In the genomic region with DNA sequence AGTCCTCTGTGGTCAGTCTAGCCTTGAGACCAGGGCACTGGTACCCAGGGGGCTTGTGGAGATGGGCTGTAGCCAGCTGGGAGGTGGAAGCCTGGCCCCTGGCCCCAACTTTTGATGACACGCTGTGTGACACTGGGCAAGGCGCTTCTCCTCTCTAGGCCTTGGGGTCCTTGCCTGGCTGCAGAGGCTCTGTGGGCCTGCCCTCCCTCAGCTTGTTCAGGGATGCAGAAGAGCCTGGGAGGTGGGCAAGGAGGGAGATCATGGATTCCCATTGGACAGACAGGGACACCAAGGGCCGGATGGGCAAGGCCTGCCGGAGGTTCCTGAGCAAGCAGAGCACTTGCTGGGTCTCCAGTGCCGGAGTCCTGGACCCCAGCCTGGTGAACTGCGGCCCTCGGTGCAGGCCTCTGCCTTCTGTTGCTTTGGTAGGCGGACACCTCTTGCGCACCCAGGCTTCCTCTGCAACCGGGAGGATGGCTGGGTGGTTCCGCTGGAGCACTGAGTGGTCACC, we compare ENCODE assay signal across 13 cellular contexts. TPM values are rescaled to one million over a fixed set of nuclear protein-coding genes. Genes with fewer than 3 reads are reported as not detected.
A peak's percentile ranks its signal among the peaks of the same experiment; 100 is the strongest.
DNase-seq lines count a peak whose midpoint lies in the region; ATAC-seq and TF ChIP-seq lines count a peak whose summit lies in the region.
"Had no signal": no experiment of that assay in that cellular context is flagged by ENCODE, and none has a peak within 500 bp of the region (broad histone marks: within the 10 kb centered on the region; RNA-seq: fewer than 3 reads in every experiment).

No MANE protein-coding gene starts in this region.

- H3K9me3 Mint-ChIP-seq in naive thymus-derived CD4-positive, alpha-beta T cell = no peaks in the 10 kb centered on the region
- H3K9me3 Mint-ChIP-seq in type B pancreatic cell = no peaks in the 10 kb centered on the region
- H3K9me3 Mint-ChIP-seq: activated CD4-positive, alpha-beta memory T cell treated with anti-CD3 and anti-CD28 coated beads, Interleukin-2, amount 10 ng/mL, durations not matched to agents 7 days and 5 days had no signal

- DNase-seq in left ventricle myocardium inferior (no peak), left ventricle myocardium superior (no peak), cerebellum (ENCODE audit: low spot score) (peak; percentile 17), type B pancreatic cell (ENCODE audit: extremely low spot score, unreplicated experiment) (no peak), DMS79 (lab: John Stamatoyannopoulos, UW) (no peak), NCI-H1930 (lab: John Stamatoyannopoulos, UW) (no peak), OCI-M1 (lab: John Stamatoyannopoulos, UW) (no peak)
- DNase-seq in naive thymus-derived CD4-positive, alpha-beta T cell = no peak

- no peaks in the 10 kb centered on the region for H3K27me3 Mint-ChIP-seq in naive thymus-derived CD4-positive, alpha-beta T cell
- H3K27me3 Mint-ChIP-seq in type B pancreatic cell = no peaks in the 10 kb centered on the region
- H3K27me3 Mint-ChIP-seq: activated CD4-positive, alpha-beta memory T cell treated with anti-CD3 and anti-CD28 coated beads, Interleukin-2, amount 10 ng/mL, durations not matched to agents 7 days and 5 days had no signal

- intact Hi-C loops in left ventricle myocardium inferior (cut with micrococcal nuclease) = no loop called here
- intact Hi-C loops in left ventricle myocardium superior (cut with micrococcal nuclease) = no loop called here
- intact Hi-C loops in naive thymus-derived CD4-positive, alpha-beta T cell (cut with micrococcal nuclease) = loop anchor here (5.0 kb wide), 2 partner anchors 119 to 1344 kb away; a partner anchor contains a TSS

- no peaks in the 10 kb centered on the region for H3K27me3 ChIP-seq in left ventricle myocardium inferior (ENCODE audit: low read depth)
- H3K27me3 ChIP-seq in naive thymus-derived CD4-positive, alpha-beta T cell (ENCODE audit: control insufficient read depth in 2 of 2, insufficient read depth in 2 of 2, low read length in 2 of 2) = no peaks in the 10 kb centered on the region

- peaks cover 9 to 25% (median 15%) of the 10 kb centered on the region in 7 donors for H3K4me1 Mint-ChIP-seq in naive thymus-derived CD4-positive, alpha-beta T cell
- H3K4me1 Mint-ChIP-seq in type B pancreatic cell (ENCODE audit: unreplicated experiment) = no peaks in the 10 kb centered on the region

- H3K36me3 ChIP-seq in left ventricle myocardium inferior = peaks cover 18% of the 10 kb centered on the region
- no peaks in the 10 kb centered on the region for H3K36me3 ChIP-seq in naive thymus-derived CD4-positive, alpha-beta T cell (ENCODE audit: control insufficient read depth in 2 of 3, insufficient read depth in 3 of 3, low read length in 3 of 3)

- peak overlapping the region in 4 of 9 donors; percentile 51 to 100 (median 84) for H3K27ac Mint-ChIP-seq in naive thymus-derived CD4-positive, alpha-beta T cell
- no peak overlapping the region for H3K27ac Mint-ChIP-seq in type B pancreatic cell

- peak overlapping the region; percentile 96 for H3K4me3 ChIP-seq in left ventricle myocardium inferior
- no peak overlapping the region for H3K4me3 ChIP-seq in naive thymus-derived CD4-positive, alpha-beta T cell (ENCODE audit: low read length)

- peak overlapping the region in 4 of 10 donors; percentile 16 to 95 (median 60) for H3K4me3 Mint-ChIP-seq in naive thymus-derived CD4-positive, alpha-beta T cell
- H3K4me3 Mint-ChIP-seq in type B pancreatic cell = peak overlapping the region; percentile 93

- ATAC-seq in left ventricle myocardium superior = no peak
- no peak for ATAC-seq in naive thymus-derived CD4-positive, alpha-beta T cell

- POLR2A ChIA-PET in naive thymus-derived CD4-positive, alpha-beta T cell (lab: Charles Lee) = interaction anchor here (1.1 to 2.0 kb wide), 4 partner anchors 8 to 144 kb away, joined by 4 to 17 read pairs (median 8); a partner anchor contains a TSS

- peak overlapping the region; percentile 94 for H3K27ac ChIP-seq in left ventricle myocardium inferior (replicated peaks)
- H3K27ac ChIP-seq in naive thymus-derived CD4-positive, alpha-beta T cell (ENCODE audit: low read depth, low read length) = peak overlapping the region; percentile 81

- H3K9me3 ChIP-seq in left ventricle myocardium inferior (replicated peaks) = no peaks in the 10 kb centered on the region
- H3K9me3 ChIP-seq in naive thymus-derived CD4-positive, alpha-beta T cell (ENCODE audit: control insufficient read depth in 2 of 3, low read length in 3 of 3) = no peaks in the 10 kb centered on the region

- CTCF ChIA-PET in naive thymus-derived CD4-positive, alpha-beta T cell (lab: Charles Lee) = interaction anchor here (0.8 kb wide), 1 partner anchor 212 kb away, joined by 3 read pairs; no protein-coding TSS in a partner anchor

- H3K4me1 ChIP-seq in left ventricle myocardium inferior = peaks cover 58% of the 10 kb centered on the region
- peaks cover 11 to 15% of the 10 kb centered on the region in 2 donors for H3K4me1 ChIP-seq in naive thymus-derived CD4-positive, alpha-beta T cell (ENCODE audit: control insufficient read depth in 2 of 2, insufficient read depth in 2 of 2, low read length in 2 of 2)

- peaks cover 0 to 10% (median 0%) of the 10 kb centered on the region in 5 donors for H3K36me3 Mint-ChIP-seq in naive thymus-derived CD4-positive, alpha-beta T cell
- H3K36me3 Mint-ChIP-seq in type B pancreatic cell = no peaks in the 10 kb centered on the region

- TF ChIP-seq CTCF in left ventricle myocardium inferior (IDR thresholded peaks at IDR 0.05; ENCODE audit: borderline replicate concordance) = no peak
- no peak for TF ChIP-seq CTCF in type B pancreatic cell (conservative IDR thresholded peaks at IDR 0.05)

RNA-seq across cellular contexts. Expression of a gene that starts 1.3 kb away (rescaled TPM):
- 22.5 TPM for total RNA-seq in left ventricle myocardium inferior
- 18.4 TPM for total RNA-seq in left ventricle myocardium superior
- 18.2 TPM for total RNA-seq in cerebellum
- total RNA-seq in naive thymus-derived CD4-positive, alpha-beta T cell = 10 to 100 TPM; 11.9 to 19.1 (median 18.8) TPM
- 1 to 10 TPM; 4.5 to 7.5 TPM for polyA plus RNA-seq in naive thymus-derived CD4-positive, alpha-beta T cell
- total RNA-seq in type B pancreatic cell (ENCODE audit: low replicate concordance) = 14.8 and 19.4 TPM in 2 replicates

RNA-seq across cellular contexts. Expression of a gene that starts 6.2 kb away (rescaled TPM):
- total RNA-seq in left ventricle myocardium inferior (13.1 TPM), left ventricle myocardium superior (13.0 TPM), cerebellum (9.6 TPM), type B pancreatic cell (ENCODE audit: low replicate concordance) (26.8 and 30.8 TPM in 2 replicates)
- total RNA-seq in naive thymus-derived CD4-positive, alpha-beta T cell = 100 to 1,000 TPM in 1 of 5 experiments, 10 to 100 TPM in 4; 30.6 to 105 (median 36.2) TPM
- polyA plus RNA-seq in naive thymus-derived CD4-positive, alpha-beta T cell = 1 to 10 TPM; 3.4 to 5.2 TPM

RNA-seq across cellular contexts. Expression of a gene that starts 12.5 kb away (rescaled TPM):
- total RNA-seq in left ventricle myocardium inferior = not detected
- not detected for total RNA-seq in left ventricle myocardium superior
- total RNA-seq in cerebellum = not detected
- total RNA-seq in naive thymus-derived CD4-positive, alpha-beta T cell = under 1 TPM in 1 of 5 experiments, not detected in 4; 0.48 TPM
- polyA plus RNA-seq in naive thymus-derived CD4-positive, alpha-beta T cell = not detected
- 0.85 TPM in 1 of 2 replicates, not detected in the other for total RNA-seq in type B pancreatic cell (ENCODE audit: low replicate concordance)
- total RNA-seq: activated CD4-positive, alpha-beta memory T cell treated with anti-CD3 and anti-CD28 coated beads, Interleukin-2, amount 10 ng/mL, durations not matched to agents 7 days and 5 days; epithelial cell of proximal tubule; H4; pulmonary artery endothelial cell; SK-MEL-5 had no signal

RNA-seq across cellular contexts. Expression of a gene that starts 44.8 kb away (rescaled TPM):
- 40.3 TPM for total RNA-seq in left ventricle myocardium inferior
- 52.5 TPM for total RNA-seq in left ventricle myocardium superior
- 34.0 TPM for total RNA-seq in cerebellum
- 100 to 1,000 TPM; 124 to 263 (median 208) TPM for total RNA-seq in naive thymus-derived CD4-positive, alpha-beta T cell
- polyA plus RNA-seq in naive thymus-derived CD4-positive, alpha-beta T cell = 100 to 1,000 TPM; 102 to 141 TPM
- 86.6 and 121 TPM in 2 replicates for total RNA-seq in type B pancreatic cell (ENCODE audit: low replicate concordance)

RNA-seq across cellular contexts. Expression of a gene that starts 48.7 kb away (rescaled TPM):
- total RNA-seq in left ventricle myocardium inferior = not detected
- total RNA-seq in left ventricle myocardium superior = not detected
- total RNA-seq in cerebellum = not detected
- 1 to 10 TPM in 1 of 5 experiments, under 1 TPM in 3, not detected in 1; 0.48 to 1.1 (median 0.85) TPM for total RNA-seq in naive thymus-derived CD4-positive, alpha-beta T cell
- polyA plus RNA-seq in naive thymus-derived CD4-positive, alpha-beta T cell = 1 to 10 TPM in 1 of 2 donors, not detected in 1; 1.2 TPM
- total RNA-seq in type B pancreatic cell (ENCODE audit: low replicate concordance) = not detected in 2 replicates
- total RNA-seq: epithelial cell of proximal tubule, H4, pulmonary artery endothelial cell, SK-MEL-5 had no signal

Comparison
In these comparisons a context has a peak if more than half of its experiments do, and no peak if none do; other contexts are left out.
1. intact Hi-C loops: an anchor here in naive thymus-derived CD4-positive, alpha-beta T cell (5.0 kb wide); none called in left ventricle myocardium inferior and left ventricle myocardium superior.